8 cellular contexts compared by ENCODE assay signal in the genomic region with DNA sequence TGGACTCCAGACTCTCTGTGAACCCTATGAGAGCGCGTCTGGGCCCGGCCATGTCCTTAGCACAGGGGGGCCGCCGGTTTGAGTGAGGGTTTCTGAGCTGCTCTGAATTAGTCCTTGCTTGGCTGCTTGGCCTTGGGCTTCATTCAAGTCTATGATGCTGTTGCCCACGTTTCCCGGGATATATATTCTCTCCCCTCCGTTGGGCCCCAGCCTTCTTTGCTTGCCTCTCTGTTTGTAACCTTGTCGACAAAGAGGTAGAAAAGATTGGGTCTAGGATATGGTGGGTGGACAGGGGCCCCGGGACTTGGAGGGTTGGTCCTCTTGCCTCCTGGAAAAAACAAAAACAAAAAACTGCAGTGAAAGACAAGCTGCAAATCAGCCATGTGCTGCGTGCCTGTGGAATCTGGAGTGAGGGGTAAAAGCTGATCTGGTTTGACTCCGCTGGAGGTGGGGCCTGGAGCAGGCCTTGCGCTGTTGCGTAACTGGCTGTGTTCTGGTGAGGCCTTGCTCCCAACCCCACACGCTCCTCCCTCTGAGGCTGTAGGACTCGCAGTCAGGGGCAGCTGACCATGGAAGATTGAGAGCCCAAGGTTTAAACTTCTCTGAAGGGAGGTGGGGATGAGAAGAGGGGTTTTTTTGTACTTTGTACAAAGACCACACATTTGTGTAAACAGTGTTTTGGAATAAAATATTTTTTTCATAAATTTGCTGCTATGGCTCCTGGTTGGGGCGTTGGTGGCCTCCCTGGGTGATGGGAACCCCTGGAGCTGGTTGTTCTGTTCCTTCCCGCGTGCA. TPM values are rescaled to one million over a fixed set of nuclear protein-coding genes. Genes with fewer than 3 reads are reported as not detected.
DNase-seq lines count a peak whose midpoint lies in the region; ATAC-seq and TF ChIP-seq lines count a peak whose summit lies in the region.

No MANE protein-coding gene starts in this region.

- no peaks in the 10 kb centered on the region for H4K20me1 ChIP-seq in SK-N-SH (ENCODE audit: insufficient read depth)

- H3K79me2 ChIP-seq in SK-N-SH (ENCODE audit: insufficient read depth), result no peaks in the 10 kb centered on the region

- peaks cover 49% of the 10 kb centered on the region for H3K36me3 Mint-ChIP-seq in activated T-cell treated with anti-CD3 and anti-CD28 coated beads, Interleukin-2, amount 50 U/mL, for 4 hours (ENCODE audit: insufficient read depth)

- POLR2A ChIA-PET in SK-N-SH (lab: Yijun Ruan, JAX), result interaction anchor here (1.0 to 1.3 kb wide), 3 partner anchors 34 to 118 kb away, joined by 3 to 4 read pairs (median 4); a partner anchor contains a TSS

- no peaks in the 10 kb centered on the region for H3K9me3 ChIP-seq in SK-N-SH
- no peaks in the 10 kb centered on the region for H3K9me3 ChIP-seq in muscle layer of colon (ENCODE audit: low read length)
- H3K9me3 ChIP-seq in uterus, result no peaks in the 10 kb centered on the region

- no peak overlapping the region for H3K4me3 ChIP-seq in SK-N-SH (ENCODE audit: low read depth in 2 of 2, low read length in 1 of 2)
- no peak overlapping the region for H3K4me3 ChIP-seq in epithelial cell of proximal tubule (ENCODE audit: low read depth, low read length)
- H3K4me3 ChIP-seq in muscle layer of colon (ENCODE audit: low read depth in 1 of 2, low read length in 2 of 2), result peak overlapping the region in 1 of 2 donors; percentile 53
- H3K4me3 ChIP-seq in uterus, result no peak overlapping the region

- peaks cover 14% of the 10 kb centered on the region for H3F3A ChIP-seq in SK-N-SH (replicated peaks; ENCODE audit: insufficient read depth)

- no peak for ATAC-seq in activated T-cell treated with anti-CD3 and anti-CD28 coated beads, Interleukin-2, amount 50 U/mL, for 4 hours
- ATAC-seq in HG03442 (IDR thresholded peaks at IDR 0.05; ENCODE audit: unreplicated experiment) (no peak), GM19463 (IDR thresholded peaks at IDR 0.05; ENCODE audit: unreplicated experiment) (no peak)

- H2AFZ ChIP-seq in SK-N-SH (ENCODE audit: low read depth), result no peak overlapping the region

- TF ChIP-seq EP300 in SK-N-SH (IDR thresholded peaks at IDR 0.05; ENCODE audit: borderline replicate concordance in 1 of 2, low read depth in 1 of 2, low read length in 1 of 2), result peak in 1 of 2 experiments; percentile 38; a peak in 1 of 4 replicates

- no peaks in the 10 kb centered on the region for H3K9me3 Mint-ChIP-seq in activated T-cell treated with anti-CD3 and anti-CD28 coated beads, Interleukin-2, amount 50 U/mL, for 4 hours

- no peaks in the 10 kb centered on the region for H3K27me3 Mint-ChIP-seq in activated T-cell treated with anti-CD3 and anti-CD28 coated beads, Interleukin-2, amount 50 U/mL, for 4 hours (ENCODE audit: low read depth)

- DNase-seq in activated T-cell treated with anti-CD3 and anti-CD28 coated beads, Interleukin-2, amount 50 U/mL, for 4 hours, result no peak
- DNase-seq in activated T-cell treated with anti-CD3 and anti-CD28 coated beads, Interleukin-2, amount 50 U/mL, for 48 hours, result no peak
- DNase-seq in SK-N-SH (peak; percentile 82), epithelial cell of proximal tubule (ENCODE audit: low read depth) (peak; percentile 61), uterus (peak; percentile 93 to 95)

- H3K4me1 ChIP-seq in SK-N-SH (ENCODE audit: control insufficient read depth in 1 of 2, insufficient read depth in 2 of 2, low read depth in 1 of 2, low read length in 1 of 2) (peaks cover 0 to 15% of the 10 kb centered on the region in 2 experiments; a peak in 2 of 4 replicates), muscle layer of colon (ENCODE audit: insufficient read depth, low read length) (peaks cover 30% of the 10 kb centered on the region), uterus (peaks cover 10% of the 10 kb centered on the region in 2 donors)

- no peak for TF ChIP-seq RAD21 in SK-N-SH (IDR thresholded peaks at IDR 0.05; ENCODE audit: low read length)

- 88% methylated on average over 19 of the region's 19 CpGs for WGBS in SK-N-SH (ENCODE audit: low lambda C conversion rate)

- H3K36me3 ChIP-seq in SK-N-SH (replicated peaks in 1 of 2; ENCODE audit: control insufficient read depth in 1 of 2, insufficient read depth in 2 of 2, low read length in 1 of 2), result peaks cover 12 to 28% of the 10 kb centered on the region in 2 experiments
- peaks cover 68% of the 10 kb centered on the region for H3K36me3 ChIP-seq in muscle layer of colon (ENCODE audit: insufficient read depth, low read length)
- no peaks in the 10 kb centered on the region for H3K36me3 ChIP-seq in uterus

- H3K9ac ChIP-seq in SK-N-SH, result no peak overlapping the region
- peak overlapping the region; percentile 74 for H3K9ac ChIP-seq in muscle layer of colon (ENCODE audit: low read length)

- no peaks in the 10 kb centered on the region for H3K9me2 ChIP-seq in SK-N-SH

- peaks cover 60% of the 10 kb centered on the region for H3K4me1 Mint-ChIP-seq in activated T-cell treated with anti-CD3 and anti-CD28 coated beads, Interleukin-2, amount 50 U/mL, for 4 hours (ENCODE audit: low read depth)

- H3K27me3 ChIP-seq in SK-N-SH (ENCODE audit: insufficient read depth), result no peaks in the 10 kb centered on the region
- H3K27me3 ChIP-seq in muscle layer of colon (ENCODE audit: control insufficient read depth in 1 of 2, insufficient read depth in 2 of 2, low read length in 2 of 2), result no peaks in the 10 kb centered on the region
- H3K27me3 ChIP-seq in uterus, result no peaks in the 10 kb centered on the region

- H3K4me3 Mint-ChIP-seq in activated T-cell treated with anti-CD3 and anti-CD28 coated beads, Interleukin-2, amount 50 U/mL, for 4 hours, result peak overlapping the region; percentile 60

- peak overlapping the region in 1 of 2 experiments; percentile 51; a peak in 2 of 4 replicates for H3K27ac ChIP-seq in SK-N-SH (ENCODE audit: low read depth in 2 of 2, low read length in 1 of 2)
- H3K27ac ChIP-seq in muscle layer of colon (ENCODE audit: low read depth, low read length), result peak overlapping the region; percentile 92
- peak overlapping the region; percentile 90 to 94 for H3K27ac ChIP-seq in uterus

- TF ChIP-seq POLR2A in uterus (IDR thresholded peaks at IDR 0.05), result peak; percentile 16 to 34

- CTCF ChIA-PET in SK-N-SH (lab: Yijun Ruan, JAX), result interaction anchor here (0.6 to 26.2 kb wide), 31 partner anchors 10 to 345 kb away, joined by 3 to 683 read pairs (median 5); a partner anchor contains a TSS

- TF ChIP-seq CTCF in SK-N-SH (IDR thresholded peaks at IDR 0.05), result no peak
- no peak for TF ChIP-seq CTCF in epithelial cell of proximal tubule (conservative IDR thresholded peaks at IDR 0.05; ENCODE audit: low read depth, low read length)
- TF ChIP-seq CTCF in uterus (IDR thresholded peaks at IDR 0.05), result peak in 1 of 4 experiments; percentile 30

- intact Hi-C loops in uterus (cut with DNase I; ENCODE audit: low total_unique reads), result no loop called here

- peak overlapping the region; percentile 26; the same call in 1 of the 2 replicates for H3K4me2 ChIP-seq in SK-N-SH

TF ChIP-seq in SK-N-SH, 30 proteins besides CTCF, POLR2A, EP300 and RAD21:
- TF ChIP-seq FOXJ3 (CRISPR knock-in tag; IDR thresholded peaks at IDR 0.05), result no peak
- no peak for TF ChIP-seq GABPA (IDR thresholded peaks at IDR 0.05; ENCODE audit: low read depth)
- TF ChIP-seq JUND (IDR thresholded peaks at IDR 0.05), result no peak
- TF ChIP-seq RCOR1 (IDR thresholded peaks at IDR 0.05; ENCODE audit: low read length), result no peak
- TF ChIP-seq, protein P1, sequence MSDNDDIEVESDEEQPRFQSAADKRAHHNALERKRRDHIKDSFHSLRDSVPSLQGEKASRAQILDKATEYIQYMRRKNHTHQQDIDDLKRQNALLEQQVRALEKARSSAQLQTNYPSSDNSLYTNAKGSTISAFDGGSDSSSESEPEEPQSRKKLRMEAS (IDR thresholded peaks at IDR 0.05; ENCODE audit: low read depth), result no peak
- peak; percentile 90 for TF ChIP-seq MXI1 (IDR thresholded peaks at IDR 0.05; ENCODE audit: low read depth, low read length)

RNA-seq across cellular contexts. Expression of a gene that starts 23.1 kb away (rescaled TPM):
- 100 to 1,000 TPM; 193 to 264 (median 220) TPM for total RNA-seq in activated T-cell treated with anti-CD3 and anti-CD28 coated beads, Interleukin-2, amount 50 U/mL, for 4 hours
- 1.4 and 2.3 TPM in 2 replicates for polyA plus RNA-seq in SK-N-SH (2012; rRNA removed)
- polyA plus RNA-seq in SK-N-SH (2012; cell fraction: cytosol; rRNA removed), result 0.85 and 1.7 TPM in 2 replicates
- 5.1 and 5.8 TPM in 2 replicates for polyA plus RNA-seq in SK-N-SH (2012; cell fraction: nucleus; rRNA removed)
- total RNA-seq in epithelial cell of proximal tubule (10.9 and 11.3 TPM in 2 replicates), uterus (10 to 100 TPM; 30.7 to 69.2 (median 33.9) TPM)

RNA-seq across cellular contexts. Expression of a gene that starts 35.2 kb away (rescaled TPM):
- total RNA-seq in activated T-cell treated with anti-CD3 and anti-CD28 coated beads, Interleukin-2, amount 50 U/mL, for 4 hours, result 10 to 100 TPM; 62.9 to 86.7 (median 71.9) TPM
- 23.6 and 27.7 TPM in 2 replicates for polyA plus RNA-seq in SK-N-SH (2012; rRNA removed)
- 12.5 and 15.6 TPM in 2 replicates for polyA plus RNA-seq in SK-N-SH (2012; cell fraction: cytosol; rRNA removed)
- polyA plus RNA-seq in SK-N-SH (2012; cell fraction: nucleus; rRNA removed), result 64.3 and 77.5 TPM in 2 replicates
- total RNA-seq in epithelial cell of proximal tubule, result 16.0 and 19.5 TPM in 2 replicates
- 100 to 1,000 TPM in 3 of 4 donors, 10 to 100 TPM in 1; 72.1 to 187 (median 144) TPM for total RNA-seq in uterus

Comparison
In these comparisons a context has a peak if more than half of its experiments do, and no peak if none do; other contexts are left out.
1. DNase-seq: peak in SK-N-SH (single experiment), epithelial cell of proximal tubule (single experiment) and uterus (2 of 2); none in activated T-cell treated with anti-CD3 and anti-CD28 coated beads, Interleukin-2, amount 50 U/mL, for 4 hours (single experiment) and activated T-cell treated with anti-CD3 and anti-CD28 coated beads, Interleukin-2, amount 50 U/mL, for 48 hours (0 of 2).